ENCODE assay signal across 15 cellular contexts in the genomic region with DNA sequence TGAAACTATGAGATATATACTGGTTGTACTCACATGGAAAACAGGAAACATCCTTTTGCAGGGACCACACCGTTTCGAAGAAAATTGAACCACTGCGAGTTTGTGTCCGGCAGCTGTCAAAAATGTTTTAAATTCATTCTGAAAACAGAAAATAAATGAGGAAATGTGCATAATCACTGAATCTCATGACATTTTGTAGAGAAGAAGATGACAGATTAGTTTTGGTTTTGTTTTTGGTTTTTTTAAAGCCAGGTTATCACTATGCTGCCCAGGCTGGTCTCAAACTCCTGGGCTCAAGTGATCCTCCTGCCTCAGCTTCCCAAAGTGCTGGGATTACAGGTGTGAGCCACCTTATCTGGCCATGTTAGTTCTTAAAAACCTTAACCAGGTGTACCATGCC.
DNase-seq lines count a peak whose midpoint lies in the region; ATAC-seq and TF ChIP-seq lines count a peak whose summit lies in the region.
"Had no signal": no experiment of that assay in that cellular context is flagged by ENCODE, and none has a peak within 500 bp of the region (broad histone marks: within the 10 kb centered on the region; RNA-seq: fewer than 3 reads in every experiment).

No MANE protein-coding gene starts in this region.

- CTCF ChIA-PET in GM10248 (lab: Yijun Ruan, JAX) = no interaction called here

- in situ Hi-C loops in ACHN (cut with HindIII; ENCODE audit: low pct_ligation_motif_present, low pct_unique_long_range_greater_than_20kb, low sequenced_read_pairs) = no loop called here

- ATAC-seq in GM19351 (IDR thresholded peaks at IDR 0.05; ENCODE audit: unreplicated experiment) (peak; percentile 80), HG02571 (IDR thresholded peaks at IDR 0.05; ENCODE audit: unreplicated experiment) (peak; percentile 83), HG03159 (IDR thresholded peaks at IDR 0.05; ENCODE audit: unreplicated experiment) (peak; percentile 86)

- DNase-seq in GM10248 (ENCODE audit: extremely low spot score) (peak; percentile 27), NCI-H446 (lab: John Stamatoyannopoulos, UW) (no peak), SKM-1 (lab: John Stamatoyannopoulos, UW; ENCODE audit: unreplicated experiment) (no peak), ACHN (no peak), NCI-H2029 treated with DMSO at 0.1 percent for 48 hours (lab: John Stamatoyannopoulos, UW) (no peak)
- DNase-seq: activated CD4-positive, alpha-beta T cell treated with anti-CD3 and anti-CD28 coated beads for 4 hours; anterior cingulate cortex; DMS 273 treated with DMSO at 0.1 percent for 48 hours; dorsolateral prefrontal cortex; immature natural killer cell; KG1; midbrain had no signal

- POLR2A ChIA-PET in GM10248 (lab: Yijun Ruan, JAX) = no interaction called here

- no peak for TF ChIP-seq CTCF in GM10248 (IDR thresholded peaks at IDR 0.05; ENCODE audit: control extremely low read depth, extremely low read depth, low read depth, missing control alignments)
